20 cellular contexts compared by ENCODE assay signal in genomic region chr11:112520293-112520692, GRCh38.
"Had no signal": no experiment of that assay in that cellular context is flagged by ENCODE, and none has a peak within 500 bp of the region (broad histone marks: within the 10 kb centered on the region; RNA-seq: fewer than 3 reads in every experiment).

No MANE protein-coding gene starts in this region.

- FAIRE-seq: astrocyte had no signal

- H2AFZ ChIP-seq: PC-9 had no signal

- H3K27me3 ChIP-seq: brain microvascular endothelial cell, cardiac muscle cell had no signal

- H3K9ac ChIP-seq: KMS-11 had no signal

- H3K27ac ChIP-seq: brain microvascular endothelial cell, cardiac muscle cell, KMS-11, PC-9, WERI-Rb-1 had no signal

- H3K4me3 ChIP-seq: cardiac muscle cell, PC-9 had no signal

- H3K4me2 ChIP-seq: KMS-11, PC-9 had no signal

- ATAC-seq: activated T-cell treated with anti-CD3 and anti-CD28 coated beads, Interleukin-2, amount 50 U/mL, for 4 hours had no signal

- DNase-seq: activated CD4-positive, alpha-beta T cell treated with anti-CD3 and anti-CD28 coated beads for 48 hours; activated CD4-positive, alpha-beta T cell treated with anti-CD3 and anti-CD28 coated beads, Interleukin-2, amount 50 U/mL, for 48 hours; activated CD8-positive, alpha-beta memory T cell treated with anti-CD3 and anti-CD28 coated beads for 24 hours; activated effector memory CD4-positive, alpha-beta T cell treated with anti-CD3 and anti-CD28 coated beads, Interleukin-2, amount 50 U/mL, for 16 hours; activated naive CD4-positive, alpha-beta T cell treated with Interleukin-2 at 50 U/mL for 16 hours; activated T-cell treated with anti-CD3 and anti-CD28 coated beads, Interleukin-2, amount 50 U/mL, for 4 hours; amygdala; brain microvascular endothelial cell; NCI-H1092 treated with DMSO at 0.1 percent for 48 hours; NCI-H1436 treated with DMSO at 0.1 percent for 48 hours; NCI-H1930; NCI-H2171; NCI-H2227 treated with DMSO at 0.1 percent for 48 hours; PC-9; SIG-M5; T-helper 1 cell; WERI-Rb-1 had no signal

- H3K36me3 ChIP-seq: brain microvascular endothelial cell, cardiac muscle cell, WERI-Rb-1 had no signal
